26 cellular contexts compared by ENCODE assay signal in the genomic region with DNA sequence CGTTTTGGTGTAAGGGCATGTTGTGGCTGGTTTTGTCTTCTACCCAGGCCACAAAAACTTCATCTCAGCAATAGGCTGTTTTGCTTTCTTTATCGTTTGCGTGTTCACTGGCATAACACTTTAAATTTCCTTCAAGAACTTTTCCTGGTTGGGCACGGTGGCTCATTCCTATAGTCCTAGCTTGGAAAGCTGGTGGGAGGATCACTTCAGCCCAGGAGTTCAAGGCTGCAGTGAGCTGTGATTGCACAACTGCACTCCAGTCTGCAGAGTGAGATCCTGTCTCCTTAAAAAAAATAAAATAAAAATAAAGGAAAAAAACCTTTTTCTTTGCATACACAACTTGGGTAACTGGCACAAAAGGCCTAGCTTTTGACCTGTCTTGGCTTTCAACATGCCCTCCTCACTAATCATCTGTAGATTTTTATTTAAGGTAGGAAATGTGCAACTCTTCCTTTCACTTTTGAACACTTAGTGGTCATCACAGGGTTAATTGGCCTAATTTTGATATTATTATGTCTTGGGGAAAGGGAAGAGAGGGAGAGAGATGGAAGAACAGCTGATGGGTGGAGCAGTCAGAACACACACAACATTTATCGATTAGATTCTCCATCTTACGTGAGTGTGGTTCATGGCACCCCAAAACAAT.
A peak's percentile ranks its signal among the peaks of the same experiment; 100 is the strongest.
DNase-seq lines count a peak whose midpoint lies in the region; ATAC-seq and TF ChIP-seq lines count a peak whose summit lies in the region.
"Had no signal": no experiment of that assay in that cellular context is flagged by ENCODE, and none has a peak within 500 bp of the region (broad histone marks: within the 10 kb centered on the region; RNA-seq: fewer than 3 reads in every experiment).

No MANE protein-coding gene starts in this region.

- peak overlapping the region; percentile 76 for H3K27ac Mint-ChIP-seq in MCF 10A (ENCODE audit: low read depth, unreplicated experiment)
- H3K27ac Mint-ChIP-seq: activated T-cell treated with anti-CD3 and anti-CD28 coated beads, Interleukin-2, amount 50 U/mL, for 72 hours; neural progenitor cell; type B pancreatic cell had no signal

- CTCF ChIA-PET in MCF 10A (lab: Yijun Ruan, JAX) = interaction anchor here (0.6 to 1.5 kb wide), 7 partner anchors 16 to 229 kb away, joined by 3 to 8 read pairs (median 3); partner anchors contain the start of gene PRORP
- CTCF ChIA-PET in mammary epithelial cell (lab: Charles Lee; ENCODE audit: low non-redundant PET) = no interaction called here

- DNase-seq in MCF 10A (ENCODE audit: unreplicated experiment) (peak; percentile 4), breast epithelium (ENCODE audit: low spot score in 2 of 2) (no peak), mammary epithelial cell (peak; percentile 40), right lobe of liver (no peak), amygdala (lab: John Stamatoyannopoulos, UW) (no peak), coronary artery (ENCODE audit: low spot score) (no peak), NCI-H524 (lab: John Stamatoyannopoulos, UW) (no peak), substantia nigra (lab: John Stamatoyannopoulos, UW) (no peak)
- DNase-seq: activated CD4-positive, alpha-beta T cell treated with anti-CD3 and anti-CD28 coated beads, Interleukin-2, amount 50 U/mL, for 48 hours; activated naive CD4-positive, alpha-beta T cell; activated T-cell treated with anti-CD3 and anti-CD28 coated beads, Interleukin-2, amount 50 U/mL, for 72 hours; CD4-positive, alpha-beta memory T cell; GOT3; hypothalamus; left cardiac atrium; NCI-H446 treated with DMSO at 0.1 percent for 48 hours; OCI-M1; posterior cingulate gyrus; right cardiac atrium; stimulated activated CD4-positive, alpha-beta T cell treated with anti-CD3 and anti-CD28 coated beads, Interleukin-12 subunit alpha, Interleukin-12 subunit beta, amount 100 ng/mL, for 4 hours; stimulated activated CD4-positive, alpha-beta T cell treated with anti-CD3 and anti-CD28 coated beads, Interleukin-2, amount 100 ng/mL, for 48 hours had no signal

- peaks cover 19% of the 10 kb centered on the region for H3K36me3 Mint-ChIP-seq in MCF 10A (ENCODE audit: insufficient read depth, unreplicated experiment)
- H3K36me3 Mint-ChIP-seq: neural progenitor cell had no signal

- H3K9me3 ChIP-seq in breast epithelium (no peaks in the 10 kb centered on the region), mammary epithelial cell (replicated peaks; ENCODE audit: insufficient read depth, low read length) (no peaks in the 10 kb centered on the region), right lobe of liver (no peaks in the 10 kb centered on the region)

- H3K27ac ChIP-seq in breast epithelium (no peak overlapping the region), mammary epithelial cell (ENCODE audit: insufficient read depth, low read depth, low read length) (peak overlapping the region; percentile 70), right lobe of liver (no peak overlapping the region), coronary artery (no peak overlapping the region), substantia nigra (ENCODE audit: low read depth, low read length, poor library complexity, severe bottlenecking) (no peak overlapping the region)
- H3K27ac ChIP-seq: neural progenitor cell, SK-N-MC had no signal

- H3K79me2 ChIP-seq in mammary epithelial cell (ENCODE audit: insufficient read depth, low read length) = no peaks in the 10 kb centered on the region

- no TSS peak for BruUV-seq in MCF 10A (replicated peaks; lab: Mats Ljungman, UMichigan)
- no TSS peak for BruUV-seq in mammary epithelial cell (replicated peaks; lab: Mats Ljungman, UMichigan)

- no peaks in the 10 kb centered on the region for H4K20me1 ChIP-seq in mammary epithelial cell (ENCODE audit: insufficient read depth, low read length)

- in situ Hi-C loops in mammary epithelial cell (cut with MboI; ENCODE audit: low sequenced_read_pairs in 2 of 2) = loop anchor here in 1 of 2 donors (10.0 kb wide), 1 partner anchor 58 kb away; no protein-coding TSS in a partner anchor

- H3K4me3 ChIP-seq in breast epithelium = no peak overlapping the region
- H3K4me3 ChIP-seq in mammary epithelial cell (replicated peaks in 1 of 3; ENCODE audit: insufficient read depth in 1 of 3, low read depth in 2 of 3, low read length in 3 of 3) = no peak overlapping the region
- no peak overlapping the region for H3K4me3 ChIP-seq in right lobe of liver
- H3K4me3 ChIP-seq in coronary artery = no peak overlapping the region
- H3K4me3 ChIP-seq: neural progenitor cell, SK-N-MC had no signal

- dilution Hi-C loops in mammary epithelial cell (cut with HindIII; ENCODE audit: low sequenced_read_pairs) = no loop called here

- intact Hi-C loops in MCF 10A (cut with micrococcal nuclease) (loop anchor here (5.0 kb wide), 1 partner anchor 166 kb away; the partner anchor contains the start of gene FAM177A1), breast epithelium (cut with DNase I; ENCODE audit: low total_unique reads) (no loop called here), mammary epithelial cell (cut with micrococcal nuclease) (loop anchor here (10.0 kb wide), 1 partner anchor 168 kb away; the partner anchor contains the start of gene FAM177A1), right lobe of liver (cut with DNase I) (no loop called here)

- TF ChIP-seq POLR2A in breast epithelium (IDR thresholded peaks at IDR 0.05) = no peak
- no peak for TF ChIP-seq POLR2A in right lobe of liver (IDR thresholded peaks at IDR 0.05)

- no peaks in the 10 kb centered on the region for H3K27me3 Mint-ChIP-seq in MCF 10A (ENCODE audit: insufficient read depth, unreplicated experiment)
- H3K27me3 Mint-ChIP-seq: brain; CD4-positive, alpha-beta memory T cell; memory B cell; type B pancreatic cell had no signal

- H3K4me2 ChIP-seq in mammary epithelial cell (ENCODE audit: insufficient read depth, low read depth, low read length) = peak overlapping the region; percentile 34
- H3K4me2 ChIP-seq: neural progenitor cell had no signal

- TF ChIP-seq CTCF in MCF 10A (IDR thresholded peaks at IDR 0.05; ENCODE audit: unreplicated experiment) (no peak), breast epithelium (IDR thresholded peaks at IDR 0.05) (no peak), mammary epithelial cell (conservative IDR thresholded peaks at IDR 0.05 in 1 of 2, IDR thresholded peaks at IDR 0.05 in 1 of 2; ENCODE audit: extremely low read depth in 1 of 2, insufficient read depth in 1 of 2, low read depth in 1 of 2, low read length in 2 of 2) (no peak), right lobe of liver (IDR thresholded peaks at IDR 0.05) (no peak), coronary artery (IDR thresholded peaks at IDR 0.05) (no peak)

- H3K9ac ChIP-seq in mammary epithelial cell (ENCODE audit: insufficient read depth, low read length) = peak overlapping the region; percentile 23
- H3K9ac ChIP-seq: neural progenitor cell had no signal

- peaks cover 30% of the 10 kb centered on the region for H3K4me1 Mint-ChIP-seq in MCF 10A (ENCODE audit: insufficient read depth, unreplicated experiment)
- H3K4me1 Mint-ChIP-seq: memory B cell had no signal

- peak in 3 of 4 donors; percentile 68 to 73 (median 68) for ATAC-seq in right lobe of liver
- ATAC-seq: activated T-cell treated with anti-CD3 and anti-CD28 coated beads, Interleukin-2, amount 50 U/mL, for 72 hours; right cardiac atrium had no signal

- H3K36me3 ChIP-seq in breast epithelium (no peaks in the 10 kb centered on the region), mammary epithelial cell (ENCODE audit: insufficient read depth, low read length) (no peaks in the 10 kb centered on the region), right lobe of liver (no peaks in the 10 kb centered on the region)
- H3K36me3 ChIP-seq: neural progenitor cell had no signal

- H3K27me3 ChIP-seq in breast epithelium (no peaks in the 10 kb centered on the region), mammary epithelial cell (ENCODE audit: insufficient read depth, low read length) (no peaks in the 10 kb centered on the region), right lobe of liver (no peaks in the 10 kb centered on the region)
- H3K27me3 ChIP-seq: neural progenitor cell had no signal

- H3K4me3 Mint-ChIP-seq in MCF 10A (ENCODE audit: unreplicated experiment) = no peak overlapping the region
- H3K4me3 Mint-ChIP-seq: activated T-cell treated with anti-CD3 and anti-CD28 coated beads, Interleukin-2, amount 50 U/mL, for 72 hours; brain; CD4-positive, alpha-beta memory T cell; memory B cell; neural progenitor cell; type B pancreatic cell had no signal

- 48% methylated on average over 6 of the region's 6 CpGs for WGBS in mammary epithelial cell (ENCODE audit: low coverage, missing lambda C conversion rate)
- WGBS in right lobe of liver (ENCODE audit: insufficient coverage, low coverage, low lambda C conversion rate, missing lambda C conversion rate) = 87% methylated on average over 6 of the region's 6 CpGs

- POLR2A ChIA-PET in MCF 10A (lab: Yijun Ruan, JAX) = interaction anchor here (0.6 to 4.2 kb wide), 17 partner anchors 8 to 191 kb away, joined by 3 to 41 read pairs (median 4); partner anchors contain the start of genes FAM177A1, NFKBIA, PPP2R3C and PRORP

- no peaks in the 10 kb centered on the region for H3K9me3 Mint-ChIP-seq in MCF 10A (ENCODE audit: unreplicated experiment)
- H3K9me3 Mint-ChIP-seq: activated T-cell treated with anti-CD3 and anti-CD28 coated beads, Interleukin-2, amount 50 U/mL, for 72 hours; brain; memory B cell; neural progenitor cell; type B pancreatic cell had no signal

- no peak overlapping the region for H2AFZ ChIP-seq in mammary epithelial cell (ENCODE audit: low read depth, low read length)
- H2AFZ ChIP-seq: neural progenitor cell had no signal

- H3K4me1 ChIP-seq in breast epithelium = no peaks in the 10 kb centered on the region
- peaks cover 28% of the 10 kb centered on the region for H3K4me1 ChIP-seq in mammary epithelial cell (ENCODE audit: insufficient read depth, low read length)
- peaks cover 0 to 11% (median 4%) of the 10 kb centered on the region in 4 donors for H3K4me1 ChIP-seq in right lobe of liver

Comparison
In these comparisons a context has a peak if more than half of its experiments do, and no peak if none do; other contexts are left out.
1. DNase-seq: peak in MCF 10A (single experiment) and mammary epithelial cell (single experiment); none in breast epithelium (0 of 2), right lobe of liver (0 of 3), amygdala (0 of 56), coronary artery (single experiment), NCI-H524 (0 of 2) and substantia nigra (0 of 49).
2. intact Hi-C loops: an anchor here in MCF 10A (5.0 kb wide) and mammary epithelial cell (10.0 kb wide); none called in breast epithelium and right lobe of liver.